1 cellular context compared by ENCODE assay signal in genomic region chr9:16031971-16032370, GRCh38.
TF ChIP-seq lines count a peak whose summit lies in the region.

No MANE protein-coding gene starts in this region.

TF ChIP-seq in GM23338, 12 proteins besides CTCF, POLR2A, EP300 and RAD21 (continued from another document):
- TF ChIP-seq POLR2AphosphoS5 (IDR thresholded peaks at IDR 0.05; ENCODE audit: low read depth) (no peak), ETS1 (IDR thresholded peaks at IDR 0.05) (no peak), EZH2 (IDR thresholded peaks at IDR 0.05; ENCODE audit: low read depth, unreplicated experiment) (no peak), NANOG (IDR thresholded peaks at IDR 0.05; ENCODE audit: borderline replicate concordance) (no peak), ZNF462 (CRISPR knock-in tag; IDR thresholded peaks at IDR 0.05) (no peak), EZH2phosphoT487 (IDR thresholded peaks at IDR 0.05; ENCODE audit: unreplicated experiment) (no peak)
